Comparison of ENCODE assay signal across 21 cellular contexts in the genomic region with DNA sequence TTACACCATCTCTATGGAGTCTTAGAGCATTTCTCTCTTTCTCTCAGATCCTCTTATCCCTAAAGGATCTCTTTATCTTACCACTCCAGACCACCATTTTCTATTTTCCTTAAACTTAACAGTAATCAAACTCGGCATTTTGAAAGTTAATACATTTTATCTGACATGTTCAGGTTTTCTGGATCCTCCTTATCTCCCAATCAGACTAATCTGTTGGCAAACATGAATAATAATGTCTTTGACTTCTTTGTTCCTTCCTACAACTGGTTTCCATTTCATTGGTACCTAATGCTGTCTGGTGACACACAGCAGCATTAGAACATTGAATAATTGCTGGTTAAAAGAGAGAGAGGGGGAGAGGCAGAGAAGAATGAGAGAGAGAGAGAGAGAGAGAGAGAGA.
"Had no signal": no experiment of that assay in that cellular context is flagged by ENCODE, and none has a peak within 500 bp of the region (broad histone marks: within the 10 kb centered on the region; RNA-seq: fewer than 3 reads in every experiment).

No MANE protein-coding gene starts in this region.

- H3K27me3 ChIP-seq: sigmoid colon, stomach, thyroid gland had no signal

- H3K36me3 ChIP-seq: prostate gland, sigmoid colon, stomach, thyroid gland had no signal

- H3K36me3 Mint-ChIP-seq: memory B cell; naive thymus-derived CD8-positive, alpha-beta T cell; stimulated activated effector memory CD8-positive, alpha-beta T cell treated with anti-CD3 and anti-CD28 coated beads, Interleukin-12 subunit alpha, Interleukin-12 subunit beta, amount 100 ng/mL, for 72 hours had no signal

- H3K4me1 ChIP-seq: prostate gland, sigmoid colon, stomach, thyroid gland had no signal

- H3K4me3 ChIP-seq: coronary artery, lung, prostate gland, sigmoid colon, stomach, thyroid gland had no signal

- DNase-seq: dermis blood vessel endothelial cell; effector memory CD4-positive, alpha-beta T cell; erythroblast; kidney; midbrain; naive thymus-derived CD8-positive, alpha-beta T cell; nucleus accumbens; right cardiac atrium; sigmoid colon; stimulated activated CD4-positive, alpha-beta T cell treated with anti-CD3 and anti-CD28 coated beads, Interleukin-2, amount 100 ng/mL, for 24 hours; stimulated activated CD4-positive, alpha-beta T cell treated with anti-CD3 and anti-CD28 coated beads, Interleukin-4, amount 100 ng/mL, for 24 hours; stimulated activated naive CD4-positive, alpha-beta T cell treated with Interleukin-2 at 50 U/mL for 16 hours; stomach; thyroid gland; trophoblast cell had no signal

- H3K9me3 ChIP-seq: prostate gland, sigmoid colon, thyroid gland had no signal

- H3K4me1 Mint-ChIP-seq: memory B cell; naive thymus-derived CD8-positive, alpha-beta T cell; neural crest cell; stimulated activated effector memory CD8-positive, alpha-beta T cell treated with anti-CD3 and anti-CD28 coated beads, Interleukin-12 subunit alpha, Interleukin-12 subunit beta, amount 100 ng/mL, for 72 hours had no signal

- H3K27ac ChIP-seq: coronary artery, prostate gland, sigmoid colon, stomach, thyroid gland had no signal

- H3K27ac Mint-ChIP-seq: memory B cell; naive thymus-derived CD8-positive, alpha-beta T cell; stimulated activated effector memory CD8-positive, alpha-beta T cell treated with anti-CD3 and anti-CD28 coated beads, Interleukin-12 subunit alpha, Interleukin-12 subunit beta, amount 100 ng/mL, for 72 hours had no signal

- H3K27me3 Mint-ChIP-seq: memory B cell; naive thymus-derived CD8-positive, alpha-beta T cell had no signal

- H3K4me3 Mint-ChIP-seq: memory B cell; naive thymus-derived CD8-positive, alpha-beta T cell; neural crest cell; stimulated activated effector memory CD8-positive, alpha-beta T cell treated with anti-CD3 and anti-CD28 coated beads, Interleukin-12 subunit alpha, Interleukin-12 subunit beta, amount 100 ng/mL, for 72 hours had no signal
